1 cellular context compared by ENCODE assay signal in genomic region chr4:30948653-30949052, GRCh38.
A peak's percentile ranks its signal among the peaks of the same experiment; 100 is the strongest.
TF ChIP-seq lines count a peak whose summit lies in the region.

No MANE protein-coding gene starts in this region.

TF ChIP-seq in HEK293, 187 proteins besides CTCF, POLR2A, EP300 and RAD21 (continued from another document):
- no peak for TF ChIP-seq ZNF580 (tag by site-specific recombination; IDR thresholded peaks at IDR 0.05)
- no peak for TF ChIP-seq ZNF624 (tag by site-specific recombination; IDR thresholded peaks at IDR 0.05)
- TF ChIP-seq KLF1 (tag by site-specific recombination; IDR thresholded peaks at IDR 0.05), result peak; percentile 39; the same call in 1 of the 2 replicates
- TF ChIP-seq ZNF175 (tag by site-specific recombination; IDR thresholded peaks at IDR 0.05), result no peak
- no peak for TF ChIP-seq ZNF473 (tag by site-specific recombination; IDR thresholded peaks at IDR 0.05)
- 0 out of 2 replicates have a peak, but pooled peaks have one; percentile 25 for TF ChIP-seq SP7 (tag by site-specific recombination; IDR thresholded peaks at IDR 0.05)
- no peak for TF ChIP-seq ZNF596 (tag by site-specific recombination; IDR thresholded peaks at IDR 0.05)
- TF ChIP-seq SP2 (tag by site-specific recombination; IDR thresholded peaks at IDR 0.05), result no peak
- no peak for TF ChIP-seq ZNF555 (tag by site-specific recombination; conservative IDR thresholded peaks at IDR 0.05)
- no peak for TF ChIP-seq ZNF311 (tag by site-specific recombination; IDR thresholded peaks at IDR 0.05; ENCODE audit: borderline replicate concordance)
- TF ChIP-seq ZBTB49 (tag by site-specific recombination; IDR thresholded peaks at IDR 0.05; ENCODE audit: low read depth), result no peak
- TF ChIP-seq ZNF223 (tag by site-specific recombination; IDR thresholded peaks at IDR 0.05), result no peak
- no peak for TF ChIP-seq ZSCAN5A (tag by site-specific recombination; IDR thresholded peaks at IDR 0.05)
- no peak for TF ChIP-seq PBX3 (CRISPR knock-in tag; IDR thresholded peaks at IDR 0.05)
- TF ChIP-seq OSR2 (tag by site-specific recombination; IDR thresholded peaks at IDR 0.05), result peak; percentile 46; the same call in 1 of the 2 replicates
- peak; percentile 50; the same call in 1 of the 2 replicates for TF ChIP-seq KLF10 (tag by site-specific recombination; IDR thresholded peaks at IDR 0.05)
- no peak for TF ChIP-seq ZNF155 (tag by site-specific recombination; IDR thresholded peaks at IDR 0.05)
- TF ChIP-seq KLF17 (tag by site-specific recombination; IDR thresholded peaks at IDR 0.05), result peak; percentile 62; the same call in 1 of the 2 replicates
- no peak for TF ChIP-seq ZNF16 (tag by site-specific recombination; IDR thresholded peaks at IDR 0.05; ENCODE audit: low read depth)
- peak; percentile 34; the same call in 1 of the 2 replicates for TF ChIP-seq ZBTB17 (tag by site-specific recombination; IDR thresholded peaks at IDR 0.05)
- TF ChIP-seq ZNF629 (tag by site-specific recombination; IDR thresholded peaks at IDR 0.05), result peak; percentile 71
- no peak for TF ChIP-seq ATF2 (tag by site-specific recombination; IDR thresholded peaks at IDR 0.05; ENCODE audit: low read depth)
- no peak for TF ChIP-seq EGR2 (tag by site-specific recombination; IDR thresholded peaks at IDR 0.05; ENCODE audit: low read depth)
- peak; percentile 72 for TF ChIP-seq ZNF366 (tag by site-specific recombination; conservative IDR thresholded peaks at IDR 0.05)
- no peak for TF ChIP-seq ZNF391 (tag by site-specific recombination; IDR thresholded peaks at IDR 0.05; ENCODE audit: borderline replicate concordance, low read depth)
- TF ChIP-seq ZNF362 (tag by site-specific recombination; IDR thresholded peaks at IDR 0.05), result no peak
- TF ChIP-seq PRDM6 (tag by site-specific recombination; IDR thresholded peaks at IDR 0.05), result peak; percentile 88
- TF ChIP-seq ZFP69B (tag by site-specific recombination; IDR thresholded peaks at IDR 0.05), result no peak
- no peak for TF ChIP-seq ZNF544 (tag by site-specific recombination; IDR thresholded peaks at IDR 0.05)
- TF ChIP-seq BCL6B (tag by site-specific recombination; IDR thresholded peaks at IDR 0.05), result peak; percentile 14; the same call in 1 of the 2 replicates
- TF ChIP-seq ZNF404 (tag by site-specific recombination; IDR thresholded peaks at IDR 0.05), result no peak
- peak; percentile 96 for TF ChIP-seq TCF7L2 (IDR thresholded peaks at IDR 0.05; ENCODE audit: borderline replicate concordance, low read depth, low read length)
- no peak for TF ChIP-seq RBAK (tag by site-specific recombination; IDR thresholded peaks at IDR 0.05)
- TF ChIP-seq SP3 (tag by site-specific recombination; IDR thresholded peaks at IDR 0.05), result peak; percentile 16; the same call in 1 of the 2 replicates
- peak; percentile 29; the same call in 1 of the 2 replicates for TF ChIP-seq ZEB2 (tag by site-specific recombination; IDR thresholded peaks at IDR 0.05)
- TF ChIP-seq ZNF639 (tag by site-specific recombination; IDR thresholded peaks at IDR 0.05), result 0 out of 2 replicates have a peak, but pooled peaks have one; percentile 17
- peak; percentile 51; the same call in 1 of the 2 replicates for TF ChIP-seq IKZF3 (tag by site-specific recombination; IDR thresholded peaks at IDR 0.05)
